15 cellular contexts compared by ENCODE assay signal in genomic region chr3:129689036-129689435, GRCh38.
DNase-seq lines count a peak whose midpoint lies in the region; ATAC-seq and TF ChIP-seq lines count a peak whose summit lies in the region.
"Had no signal": no experiment of that assay in that cellular context is flagged by ENCODE, and none has a peak within 500 bp of the region (broad histone marks: within the 10 kb centered on the region; RNA-seq: fewer than 3 reads in every experiment).

No MANE protein-coding gene starts in this region.

- H3K4me3 ChIP-seq in right atrium auricular region = no peak overlapping the region
- H3K4me3 ChIP-seq in gastroesophageal sphincter = no peak overlapping the region
- H3K4me3 ChIP-seq in neuron (ENCODE audit: low read length) = peak overlapping the region; percentile 66
- H3K4me3 ChIP-seq: K562 had no signal

- WGBS in gastroesophageal sphincter (ENCODE audit: low coverage in 1 of 2), 2 donors = 21 to 40% methylated on average over 3 of the region's 3 CpGs

- H3K4me1 ChIP-seq in right atrium auricular region (peaks cover 0 to 39% of the 10 kb centered on the region in 2 donors), gastroesophageal sphincter (peaks cover 0 to 67% (median 16%) of the 10 kb centered on the region in 3 donors), neuron (ENCODE audit: insufficient read depth, low read length) (peaks cover 38% of the 10 kb centered on the region)
- H3K4me1 ChIP-seq: ascending aorta had no signal

- intact Hi-C loops in Right ventricle myocardium inferior (cut with DNase I) = loop anchor here (5.0 kb wide), 1 partner anchor 37 kb away; no protein-coding TSS in a partner anchor

- no peak overlapping the region for H2AFZ ChIP-seq in neuron (ENCODE audit: low read depth, low read length)

- no peak for ATAC-seq in Right ventricle myocardium inferior
- ATAC-seq in gastroesophageal sphincter = no peak
- ATAC-seq in HG02852 (IDR thresholded peaks at IDR 0.05; ENCODE audit: unreplicated experiment) = no peak
- no peak for ATAC-seq in HG03108 (IDR thresholded peaks at IDR 0.05; ENCODE audit: unreplicated experiment)
- ATAC-seq: K562, left colon, T-helper 17 cell had no signal

- no peak for DNase-seq in right atrium auricular region (ENCODE audit: low spot score)
- no peak for DNase-seq in Right ventricle myocardium inferior (ENCODE audit: missing footprints)
- DNase-seq in HUDEP-2 (lab: John Stamatoyannopoulos, UW; ENCODE audit: unreplicated experiment in 76 of 76) = no peak
- no peak for DNase-seq in activated CD4-positive, CD25-positive, alpha-beta regulatory T cell treated with anti-CD3 and anti-CD28 coated beads, Interleukin-2, amount 50 U/mL, for 72 hours
- DNase-seq: activated CD4-positive, alpha-beta T cell treated with anti-CD3 and anti-CD28 coated beads, Interleukin-2, amount 50 U/mL, for 48 hours; effector memory CD4-positive, alpha-beta T cell; T-helper 17 cell had no signal

- H3K9me3 ChIP-seq in right atrium auricular region (no peaks in the 10 kb centered on the region), gastroesophageal sphincter (no peaks in the 10 kb centered on the region), neuron (ENCODE audit: low read length) (peaks cover 5% of the 10 kb centered on the region)
- H3K9me3 ChIP-seq: ascending aorta, neutrophil had no signal

- TF ChIP-seq CTCF in right atrium auricular region (IDR thresholded peaks at IDR 0.05) = no peak
- TF ChIP-seq CTCF in gastroesophageal sphincter (IDR thresholded peaks at IDR 0.05) = no peak

- H3K36me3 ChIP-seq in right atrium auricular region = no peaks in the 10 kb centered on the region
- no peaks in the 10 kb centered on the region for H3K36me3 ChIP-seq in gastroesophageal sphincter
- peaks cover 3% of the 10 kb centered on the region for H3K36me3 ChIP-seq in neuron (ENCODE audit: insufficient read depth, low read length)
- H3K36me3 ChIP-seq: ascending aorta, neutrophil had no signal

- no peak for TF ChIP-seq POLR2A in gastroesophageal sphincter (IDR thresholded peaks at IDR 0.05)

- H3K27ac ChIP-seq in right atrium auricular region (peak overlapping the region; percentile 68 to 81), gastroesophageal sphincter (peak overlapping the region; percentile 59 to 78 (median 70))
- H3K27ac ChIP-seq: ascending aorta, neutrophil had no signal

- TF ChIP-seq EP300 in gastroesophageal sphincter (IDR thresholded peaks at IDR 0.05) = no peak

- H3K27me3 ChIP-seq in right atrium auricular region (no peaks in the 10 kb centered on the region), gastroesophageal sphincter (no peaks in the 10 kb centered on the region), neuron (ENCODE audit: insufficient read depth, low read length) (no peaks in the 10 kb centered on the region)
- H3K27me3 ChIP-seq: ascending aorta, neutrophil had no signal
